1 cellular context compared by ENCODE assay signal in the genomic region with DNA sequence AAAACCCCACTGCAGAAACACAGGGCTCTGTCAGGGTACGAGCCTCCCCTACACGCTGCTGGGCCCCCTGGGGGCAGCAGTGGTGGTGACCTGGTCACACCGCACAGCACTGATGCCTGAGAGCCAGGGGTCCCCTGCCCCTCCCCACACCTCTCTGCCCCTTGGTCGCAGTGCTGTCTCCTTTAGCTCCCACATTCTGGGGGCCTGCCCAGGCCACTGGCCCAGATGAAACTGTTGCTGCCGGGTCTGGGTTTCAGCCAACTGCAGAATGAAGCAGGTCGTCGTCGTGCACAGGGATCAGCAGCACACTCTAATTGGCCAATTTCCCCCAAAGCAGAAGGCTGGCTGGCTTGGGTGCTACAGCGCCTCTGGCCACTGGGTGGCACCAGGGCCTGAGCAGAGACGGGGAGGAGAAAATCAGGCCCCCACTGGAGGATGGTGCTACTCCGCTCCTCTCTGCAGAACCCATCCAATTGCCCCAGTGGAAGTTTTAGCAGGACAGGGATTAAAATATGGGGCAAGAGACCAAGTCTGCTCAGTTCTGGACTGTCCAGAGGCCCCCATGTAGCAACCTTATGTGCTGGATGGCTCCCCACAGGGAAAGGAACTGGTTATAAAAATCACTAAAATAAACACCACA.
TF ChIP-seq lines count a peak whose summit lies in the region.

No MANE protein-coding gene starts in this region.

TF ChIP-seq in HEK293, 187 proteins besides CTCF, POLR2A, EP300 and RAD21 (continued from another document):
- TF ChIP-seq, protein P1, sequence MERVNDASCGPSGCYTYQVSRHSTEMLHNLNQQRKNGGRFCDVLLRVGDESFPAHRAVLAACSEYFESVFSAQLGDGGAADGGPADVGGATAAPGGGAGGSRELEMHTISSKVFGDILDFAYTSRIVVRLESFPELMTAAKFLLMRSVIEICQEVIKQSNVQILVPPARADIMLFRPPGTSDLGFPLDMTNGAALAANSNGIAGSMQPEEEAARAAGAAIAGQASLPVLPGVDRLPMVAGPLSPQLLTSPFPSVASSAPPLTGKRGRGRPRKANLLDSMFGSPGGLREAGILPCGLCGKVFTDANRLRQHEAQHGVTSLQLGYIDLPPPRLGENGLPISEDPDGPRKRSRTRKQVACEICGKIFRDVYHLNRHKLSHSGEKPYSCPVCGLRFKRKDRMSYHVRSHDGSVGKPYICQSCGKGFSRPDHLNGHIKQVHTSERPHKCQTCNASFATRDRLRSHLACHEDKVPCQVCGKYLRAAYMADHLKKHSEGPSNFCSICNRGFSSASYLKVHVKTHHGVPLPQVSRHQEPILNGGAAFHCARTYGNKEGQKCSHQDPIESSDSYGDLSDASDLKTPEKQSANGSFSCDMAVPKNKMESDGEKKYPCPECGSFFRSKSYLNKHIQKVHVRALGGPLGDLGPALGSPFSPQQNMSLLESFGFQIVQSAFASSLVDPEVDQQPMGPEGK (tag by site-specific recombination; IDR thresholded peaks at IDR 0.05) = peak; percentile 97
- TF ChIP-seq ZBTB21 (tag by site-specific recombination; IDR thresholded peaks at IDR 0.05) = no peak
- TF ChIP-seq GLIS2 (tag by site-specific recombination; IDR thresholded peaks at IDR 0.05) = peak; percentile 84
- TF ChIP-seq ZBTB17 (tag by site-specific recombination; IDR thresholded peaks at IDR 0.05) = 0 out of 2 replicates have a peak, but pooled peaks have one; percentile 54
- TF ChIP-seq ZNF174 (tag by site-specific recombination; IDR thresholded peaks at IDR 0.05) = no peak
- no peak for TF ChIP-seq ZNF626 (tag by site-specific recombination; IDR thresholded peaks at IDR 0.05)
- no peak for TF ChIP-seq AEBP2 (tag by site-specific recombination; IDR thresholded peaks at IDR 0.05; ENCODE audit: borderline replicate concordance)
- no peak for TF ChIP-seq GLI2 (tag by site-specific recombination; IDR thresholded peaks at IDR 0.05; ENCODE audit: borderline replicate concordance, low read depth)
- no peak for TF ChIP-seq ZNF501 (tag by site-specific recombination; IDR thresholded peaks at IDR 0.05)
- no peak for TF ChIP-seq ZNF302 (tag by site-specific recombination; IDR thresholded peaks at IDR 0.05; ENCODE audit: low read depth)
- TF ChIP-seq, protein P2, sequence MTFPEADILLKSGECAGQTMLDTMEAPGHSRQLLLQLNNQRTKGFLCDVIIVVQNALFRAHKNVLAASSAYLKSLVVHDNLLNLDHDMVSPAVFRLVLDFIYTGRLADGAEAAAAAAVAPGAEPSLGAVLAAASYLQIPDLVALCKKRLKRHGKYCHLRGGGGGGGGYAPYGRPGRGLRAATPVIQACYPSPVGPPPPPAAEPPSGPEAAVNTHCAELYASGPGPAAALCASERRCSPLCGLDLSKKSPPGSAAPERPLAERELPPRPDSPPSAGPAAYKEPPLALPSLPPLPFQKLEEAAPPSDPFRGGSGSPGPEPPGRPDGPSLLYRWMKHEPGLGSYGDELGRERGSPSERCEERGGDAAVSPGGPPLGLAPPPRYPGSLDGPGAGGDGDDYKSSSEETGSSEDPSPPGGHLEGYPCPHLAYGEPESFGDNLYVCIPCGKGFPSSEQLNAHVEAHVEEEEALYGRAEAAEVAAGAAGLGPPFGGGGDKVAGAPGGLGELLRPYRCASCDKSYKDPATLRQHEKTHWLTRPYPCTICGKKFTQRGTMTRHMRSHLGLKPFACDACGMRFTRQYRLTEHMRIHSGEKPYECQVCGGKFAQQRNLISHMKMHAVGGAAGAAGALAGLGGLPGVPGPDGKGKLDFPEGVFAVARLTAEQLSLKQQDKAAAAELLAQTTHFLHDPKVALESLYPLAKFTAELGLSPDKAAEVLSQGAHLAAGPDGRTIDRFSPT (tag by site-specific recombination; IDR thresholded peaks at IDR 0.05) = no peak
- TF ChIP-seq SETDB1 (IDR thresholded peaks at IDR 0.05; ENCODE audit: insufficient read length, low read length) = no peak
- no peak for TF ChIP-seq ATF2 (tag by site-specific recombination; IDR thresholded peaks at IDR 0.05; ENCODE audit: low read depth)
- no peak; the same call in 1 of the 2 replicates for TF ChIP-seq KLF8 (tag by site-specific recombination; IDR thresholded peaks at IDR 0.05)
